8 cellular contexts compared by ENCODE assay signal in genomic region chr1:161523817-161524741, GRCh38. TPM values are rescaled to one million over a fixed set of nuclear protein-coding genes. Genes with fewer than 3 reads are reported as not detected.
DNase-seq lines count a peak whose midpoint lies in the region; ATAC-seq and FAIRE-seq lines count a peak whose summit lies in the region.
"Not testable (repeated sequence)": the region's sequence is repeated elsewhere in the genome, so short reads cannot be mapped to it uniquely, and the experiment has no call there.

TSS of gene HSPA6 (plus strand) at chr1:161524540. CDS start at chr1:161524659, 119 bp downstream.

- peak within 1 kb of the TSS; percentile 74 for H3K9ac ChIP-seq in skeletal muscle satellite cell (ENCODE audit: low read depth, low read length)

- FAIRE-seq in A204.1 (lab: Jason Lieb, UNC), result peak; percentile 49

- peak within 1 kb of the TSS; percentile 86 for H3K4me3 ChIP-seq in skeletal muscle satellite cell (ENCODE audit: low read length)

- DNase-seq in NCI-H460 (ENCODE audit: extremely low read depth, low read depth) (peak; percentile 88), iPS-NIHi7 (ENCODE audit: extremely low spot score) (peak; percentile 59)
- DNase-seq in activated CD4-positive, alpha-beta T cell treated with anti-CD3 and anti-CD28 coated beads for 24 hours (ENCODE audit: low read depth in 2 of 2), result peak; percentile 66 to 69
- DNase-seq in central memory CD4-positive, alpha-beta T cell, result peak; percentile 82

- H3K4me2 ChIP-seq in skeletal muscle satellite cell (ENCODE audit: low read length), result peak within 1 kb of the TSS; percentile 90

- not testable (repeated sequence) for H3K4me1 ChIP-seq in skeletal muscle satellite cell (ENCODE audit: control insufficient read depth, insufficient read depth, low read length)

- H3K9me3 ChIP-seq in skeletal muscle satellite cell (replicated peaks; ENCODE audit: low read length), result not testable (repeated sequence)

- H3K27me3 ChIP-seq in skeletal muscle satellite cell (ENCODE audit: control insufficient read depth, insufficient read depth, low read length), result not testable (repeated sequence)

- peak; percentile 48 for ATAC-seq in GM18867 (IDR thresholded peaks at IDR 0.05; ENCODE audit: unreplicated experiment)
- peak; percentile 69 for ATAC-seq in HG03354 (IDR thresholded peaks at IDR 0.05; ENCODE audit: poor library complexity, severe bottlenecking, unreplicated experiment)

- not testable (repeated sequence) for H3K36me3 ChIP-seq in skeletal muscle satellite cell (ENCODE audit: insufficient read depth, low read length)

RNA-seq across cellular contexts. Expression of gene HSPA6, which starts in this region (rescaled TPM):
- 0.45 and 0.84 TPM in 2 replicates for total RNA-seq in NCI-H460 (2014; rRNA removed; shearing (Covaris generic))
- 0.39 and 0.53 TPM in 2 replicates for polyA plus RNA-seq in NCI-H460 (2014; cell fraction: nucleus; rRNA removed)
- 0.25 and 1.1 TPM in 2 replicates for total RNA-seq in skeletal muscle satellite cell (2012; rRNA removed)

Comparison
In these comparisons a context has a peak if more than half of its experiments do, and no peak if none do; other contexts are left out.
1. Peak in every context shown above with its lines: DNase-seq, ATAC-seq and H3K4me3 ChIP-seq.
2. Peak in DNase-seq in NCI-H460; RNA of the gene not detected or under 1 TPM.